8 cellular contexts compared by ENCODE assay signal in the genomic region with DNA sequence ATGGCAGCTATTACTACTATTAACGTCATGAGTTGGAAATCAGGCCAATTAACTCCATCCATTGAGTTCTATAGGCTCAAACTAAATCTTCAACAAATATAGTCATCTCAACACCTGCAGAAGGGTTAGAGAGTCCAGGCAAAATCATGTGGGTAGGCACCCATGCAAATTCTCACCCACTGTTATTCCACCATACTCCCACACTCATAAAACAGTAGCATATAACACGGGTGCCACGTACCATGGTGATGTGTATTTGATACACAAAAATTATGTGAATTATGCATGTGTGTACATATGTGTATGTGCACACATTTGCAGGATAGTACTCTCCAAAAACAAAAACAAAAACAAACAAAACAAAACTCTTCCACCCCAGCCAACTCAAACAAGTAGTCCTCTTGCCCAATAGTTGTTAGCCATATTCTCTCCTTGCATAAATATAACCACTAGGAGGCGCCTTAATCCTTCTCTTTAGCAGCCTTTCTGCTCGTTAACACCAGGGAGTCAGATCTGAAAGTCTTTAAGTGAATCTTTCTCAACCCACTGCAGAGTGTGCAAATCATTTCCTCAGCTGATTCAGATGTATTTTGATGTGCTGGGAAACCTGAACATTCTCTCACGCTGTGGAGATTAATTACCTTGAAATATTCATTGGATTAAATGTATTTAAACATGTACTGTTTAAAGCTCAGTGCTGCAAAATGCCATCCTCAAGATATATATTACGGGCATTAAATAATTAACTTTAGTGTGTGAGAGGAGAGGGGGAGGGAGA. TPM values are rescaled to one million over a fixed set of nuclear protein-coding genes. Genes with fewer than 3 reads are reported as not detected.
A peak's percentile ranks its signal among the peaks of the same experiment; 100 is the strongest.
DNase-seq lines count a peak whose midpoint lies in the region; ATAC-seq and TF ChIP-seq lines count a peak whose summit lies in the region.

No MANE protein-coding gene starts in this region.

- peaks cover 0 to 9% (median 0%) of the 10 kb centered on the region in 3 donors for H3K36me3 ChIP-seq in esophagus squamous epithelium

- no peak for TF ChIP-seq POLR2A in esophagus squamous epithelium (IDR thresholded peaks at IDR 0.05)

- 54 to 58% methylated on average over 7 of the region's 7 CpGs for WGBS in esophagus squamous epithelium, 2 donors

- H3K4me3 ChIP-seq in AG04449 (ENCODE audit: low read depth, low read length) (no peak overlapping the region), esophagus squamous epithelium (no peak overlapping the region)

- no peak overlapping the region for H3K27ac Mint-ChIP-seq in nephron

- H3K27me3 ChIP-seq in esophagus squamous epithelium, result no peaks in the 10 kb centered on the region

- TF ChIP-seq CTCF in AG04449 (IDR thresholded peaks at IDR 0.05; ENCODE audit: insufficient read depth, low read length, missing control alignments), result peak; percentile 56
- peak; percentile 45 to 92 (median 80) for TF ChIP-seq CTCF in esophagus squamous epithelium (IDR thresholded peaks at IDR 0.05)
- peak; percentile 74 to 91 (median 83) for TF ChIP-seq CTCF in nephron (IDR thresholded peaks at IDR 0.05; ENCODE audit: unreplicated experiment in 3 of 3)

- H3K4me1 ChIP-seq in esophagus squamous epithelium, result no peaks in the 10 kb centered on the region

- H3K27ac ChIP-seq in esophagus squamous epithelium, result no peak overlapping the region

- H3K4me3 Mint-ChIP-seq in nephron, result no peak overlapping the region

- intact Hi-C loops in esophagus squamous epithelium (cut with DNase I), result loop anchor here (5.0 kb wide), 1 partner anchor 135 kb away; no protein-coding TSS in a partner anchor

- H3K9me3 Mint-ChIP-seq in nephron, result peaks cover 2% of the 10 kb centered on the region

- H3K36me3 Mint-ChIP-seq in nephron (ENCODE audit: low read depth), result peaks cover 15% of the 10 kb centered on the region

- peaks cover 15% of the 10 kb centered on the region for H3K4me1 Mint-ChIP-seq in nephron

- peak; percentile 90 for ATAC-seq in GM18498 (IDR thresholded peaks at IDR 0.05; ENCODE audit: unreplicated experiment)
- peak; percentile 80 for ATAC-seq in HG02798 (IDR thresholded peaks at IDR 0.05; ENCODE audit: poor library complexity, unreplicated experiment)
- ATAC-seq in SK-N-SH treated with all-trans-retinoic acid at 6 μM for 48 hours, result peak; percentile 97

- DNase-seq in AG04449 (ENCODE audit: low read depth, low spot score), result peak; percentile 42
- peak; percentile 94 for DNase-seq in NCI-H146 treated with DMSO at 0.1 percent for 48 hours (lab: John Stamatoyannopoulos, UW; ENCODE audit: unreplicated experiment)
- no peak for DNase-seq in esophagus squamous epithelium (lab: John Stamatoyannopoulos, UW)
- DNase-seq in NK-92 treated with Interleukin-12 subunit alpha and Interleukin-12 subunit beta, amount 100 ng/mL, for 24 hours (lab: John Stamatoyannopoulos, UW), result no peak

- no peaks in the 10 kb centered on the region for H3K27me3 Mint-ChIP-seq in nephron (ENCODE audit: low read depth)

- CTCF ChIA-PET in AG04449 (lab: Yijun Ruan, JAX), result interaction anchor here (0.6 to 5.9 kb wide), 24 partner anchors 9 to 1437 kb away, joined by 3 to 94 read pairs (median 3); a partner anchor contains a TSS

- H3K9me3 ChIP-seq in esophagus squamous epithelium, result no peaks in the 10 kb centered on the region

- POLR2A ChIA-PET in AG04449 (lab: Yijun Ruan, JAX), result no interaction called here

TF ChIP-seq in SK-N-SH treated with all-trans-retinoic acid at 6 μM for 48 hours, 23 proteins besides CTCF, POLR2A, EP300 and RAD21:
- TF ChIP-seq, protein P1, sequence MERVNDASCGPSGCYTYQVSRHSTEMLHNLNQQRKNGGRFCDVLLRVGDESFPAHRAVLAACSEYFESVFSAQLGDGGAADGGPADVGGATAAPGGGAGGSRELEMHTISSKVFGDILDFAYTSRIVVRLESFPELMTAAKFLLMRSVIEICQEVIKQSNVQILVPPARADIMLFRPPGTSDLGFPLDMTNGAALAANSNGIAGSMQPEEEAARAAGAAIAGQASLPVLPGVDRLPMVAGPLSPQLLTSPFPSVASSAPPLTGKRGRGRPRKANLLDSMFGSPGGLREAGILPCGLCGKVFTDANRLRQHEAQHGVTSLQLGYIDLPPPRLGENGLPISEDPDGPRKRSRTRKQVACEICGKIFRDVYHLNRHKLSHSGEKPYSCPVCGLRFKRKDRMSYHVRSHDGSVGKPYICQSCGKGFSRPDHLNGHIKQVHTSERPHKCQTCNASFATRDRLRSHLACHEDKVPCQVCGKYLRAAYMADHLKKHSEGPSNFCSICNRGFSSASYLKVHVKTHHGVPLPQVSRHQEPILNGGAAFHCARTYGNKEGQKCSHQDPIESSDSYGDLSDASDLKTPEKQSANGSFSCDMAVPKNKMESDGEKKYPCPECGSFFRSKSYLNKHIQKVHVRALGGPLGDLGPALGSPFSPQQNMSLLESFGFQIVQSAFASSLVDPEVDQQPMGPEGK (CRISPR knock-in tag; IDR thresholded peaks at IDR 0.05; ENCODE audit: borderline replicate concordance), result no peak
- TF ChIP-seq ZFP3 (CRISPR knock-in tag; IDR thresholded peaks at IDR 0.05) (no peak), ZNF565 (CRISPR knock-in tag; conservative IDR thresholded peaks at IDR 0.05; ENCODE audit: low read depth) (no peak), TCF4 (CRISPR knock-in tag; IDR thresholded peaks at IDR 0.05; ENCODE audit: borderline replicate concordance) (no peak), GLIS3 (CRISPR knock-in tag; IDR thresholded peaks at IDR 0.05) (no peak), TOX (CRISPR knock-in tag; IDR thresholded peaks at IDR 0.05; ENCODE audit: borderline replicate concordance) (no peak)

RNA-seq across cellular contexts. Expression of a gene that starts 38.0 kb away (rescaled TPM):
- 100 to 1,000 TPM in 1 of 4 donors, 10 to 100 TPM in 3; 62.6 to 103 (median 86.8) TPM for total RNA-seq in esophagus squamous epithelium

RNA-seq across cellular contexts. Expression of a gene that starts 48.8 kb away (rescaled TPM):
- total RNA-seq in esophagus squamous epithelium, result not detected

Comparison
In these comparisons a context has a peak if more than half of its experiments do, and no peak if none do; other contexts are left out.
1. DNase-seq: peak in AG04449 (single experiment) and NCI-H146 treated with DMSO at 0.1 percent for 48 hours (single experiment); none in esophagus squamous epithelium (single experiment) and NK-92 treated with Interleukin-12 subunit alpha and Interleukin-12 subunit beta, amount 100 ng/mL, for 24 hours (single experiment).
2. Peak in every context shown above with its lines, with median percentiles within 50 percentile points of each other: CTCF ChIP-seq and ATAC-seq.